32 cellular contexts compared by ENCODE assay signal in the genomic region with DNA sequence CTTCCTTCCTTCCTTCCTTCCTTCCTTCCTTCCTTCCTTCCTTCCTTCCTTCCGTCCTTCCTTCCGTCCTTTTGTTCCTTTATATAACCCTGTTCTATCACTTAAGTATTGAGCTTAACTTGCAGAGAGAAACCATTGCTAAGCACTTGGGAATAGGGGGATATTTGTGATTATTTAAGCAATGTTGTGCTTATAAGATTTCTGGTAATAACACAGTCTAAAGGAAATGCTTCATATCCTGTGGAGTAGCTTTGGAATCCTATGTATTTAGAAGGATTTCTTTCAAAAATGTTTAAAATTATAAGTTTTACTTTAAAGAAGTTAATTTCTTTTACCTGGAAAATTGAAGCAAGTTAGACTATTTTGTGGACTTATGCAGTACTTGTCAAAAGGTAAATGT.
"Had no signal": no experiment of that assay in that cellular context is flagged by ENCODE, and none has a peak within 500 bp of the region (broad histone marks: within the 10 kb centered on the region; RNA-seq: fewer than 3 reads in every experiment).

No MANE protein-coding gene starts in this region.

- H3K4me3 Mint-ChIP-seq: activated CD4-positive, alpha-beta memory T cell treated with anti-CD3 and anti-CD28 coated beads, Interleukin-2, amount 10 ng/mL, durations not matched to agents 7 days and 5 days; activated CD8-positive, alpha-beta memory T cell treated with anti-CD3 and anti-CD28 coated beads, Interleukin-2, amount 10 ng/mL, durations not matched to agents 7 days and 5 days; activated naive CD4-positive, alpha-beta T cell treated with anti-CD3 and anti-CD28 coated beads, Interleukin-2, amount 10 ng/mL, durations not matched to agents 7 days and 5 days; activated naive CD8-positive, alpha-beta T cell; activated naive CD8-positive, alpha-beta T cell treated with anti-CD3 and anti-CD28 coated beads, Interleukin-2, amount 50 U/mL, for 24 hours; brain; T-cell; T-helper 17 cell had no signal

- H3K27me3 ChIP-seq: MG63, SJSA1 had no signal

- H3K27ac Mint-ChIP-seq: activated CD4-positive, alpha-beta memory T cell treated with anti-CD3 and anti-CD28 coated beads, Interleukin-2, amount 10 ng/mL, durations not matched to agents 7 days and 5 days; activated CD8-positive, alpha-beta memory T cell treated with anti-CD3 and anti-CD28 coated beads, Interleukin-2, amount 10 ng/mL, durations not matched to agents 7 days and 5 days; activated naive CD8-positive, alpha-beta T cell; activated naive CD8-positive, alpha-beta T cell treated with anti-CD3 and anti-CD28 coated beads, Interleukin-2, amount 50 U/mL, for 24 hours; brain; T-cell; T-helper 17 cell had no signal

- H3K4me1 ChIP-seq: SJSA1 had no signal

- H3K36me3 Mint-ChIP-seq: activated naive CD4-positive, alpha-beta T cell treated with anti-CD3 and anti-CD28 coated beads, Interleukin-2, amount 10 ng/mL, durations not matched to agents 7 days and 5 days; brain had no signal

- H3K4me1 Mint-ChIP-seq: activated CD4-positive, alpha-beta memory T cell treated with anti-CD3 and anti-CD28 coated beads, Interleukin-2, amount 10 ng/mL, durations not matched to agents 7 days and 5 days; activated CD8-positive, alpha-beta memory T cell treated with anti-CD3 and anti-CD28 coated beads, Interleukin-2, amount 10 ng/mL, durations not matched to agents 7 days and 5 days; activated naive CD4-positive, alpha-beta T cell treated with anti-CD3 and anti-CD28 coated beads, Interleukin-2, amount 10 ng/mL, durations not matched to agents 7 days and 5 days; activated naive CD8-positive, alpha-beta T cell treated with anti-CD3 and anti-CD28 coated beads, Interleukin-2, amount 50 U/mL, for 24 hours; T-cell; T-helper 17 cell had no signal

- DNase-seq: activated CD4-positive, alpha-beta memory T cell treated with anti-CD3 and anti-CD28 coated beads, Interleukin-2, amount 10 ng/mL, durations not matched to agents 7 days and 5 days; activated CD4-positive, alpha-beta T cell treated with anti-CD3 and anti-CD28 coated beads for 1 hour; activated CD4-positive, alpha-beta T cell treated with anti-CD3 and anti-CD28 coated beads for 48 hours; activated CD4-positive, CD25-positive, alpha-beta regulatory T cell; activated CD8-positive, alpha-beta memory T cell treated with anti-CD3 and anti-CD28 coated beads for 24 hours; activated CD8-positive, alpha-beta memory T cell treated with anti-CD3 and anti-CD28 coated beads, Interleukin-2, amount 10 ng/mL, durations not matched to agents 7 days and 5 days; activated CD8-positive, alpha-beta memory T cell treated with anti-CD3 and anti-CD28 coated beads, Interleukin-2, amount 50 U/mL, for 48 hours; activated effector memory CD4-positive, alpha-beta T cell treated with Interleukin-2 at 50 U/mL for 16 hours; activated naive CD4-positive, alpha-beta T cell treated with anti-CD3 and anti-CD28 coated beads, Interleukin-2, amount 10 ng/mL, durations not matched to agents 7 days and 5 days; activated naive CD8-positive, alpha-beta T cell treated with anti-CD3 and anti-CD28 coated beads, Interleukin-2, amount 50 U/mL, for 24 hours; activated T-cell treated with anti-CD3 and anti-CD28 coated beads, Interleukin-2, amount 50 U/mL, for 48 hours; anterior cingulate cortex; caudate nucleus; cerebellar nuclear complex; Kasumi-1; MG63; NCI-H1048; NCI-H1105 treated with DMSO at 0.1 percent for 48 hours; NCI-H1436; NCI-H2029; NCI-H345; SHP77; T-cell; T-helper 17 cell; T1000 had no signal

- H3K27me3 Mint-ChIP-seq: activated CD4-positive, alpha-beta memory T cell treated with anti-CD3 and anti-CD28 coated beads, Interleukin-2, amount 10 ng/mL, durations not matched to agents 7 days and 5 days; activated CD8-positive, alpha-beta memory T cell treated with anti-CD3 and anti-CD28 coated beads, Interleukin-2, amount 10 ng/mL, durations not matched to agents 7 days and 5 days; activated naive CD4-positive, alpha-beta T cell treated with anti-CD3 and anti-CD28 coated beads, Interleukin-2, amount 10 ng/mL, durations not matched to agents 7 days and 5 days; activated naive CD8-positive, alpha-beta T cell; activated naive CD8-positive, alpha-beta T cell treated with anti-CD3 and anti-CD28 coated beads, Interleukin-2, amount 50 U/mL, for 24 hours; brain; T-cell; T-helper 17 cell had no signal

- H3K27ac ChIP-seq: SJSA1 had no signal

- H3K9me3 ChIP-seq: MG63, SJSA1 had no signal

- H3K4me3 ChIP-seq: MG63, SJSA1 had no signal

- H3K36me3 ChIP-seq: MG63, SJSA1, WERI-Rb-1 had no signal

- ATAC-seq: activated CD8-positive, alpha-beta memory T cell treated with anti-CD3 and anti-CD28 coated beads, Interleukin-2, amount 10 ng/mL, durations not matched to agents 7 days and 5 days; activated naive CD8-positive, alpha-beta T cell treated with anti-CD3 and anti-CD28 coated beads, Interleukin-2, amount 50 U/mL, for 24 hours; Panc1; SK-N-SH treated with all-trans-retinoic acid at 6 μM for 48 hours; T-cell; T-helper 17 cell had no signal

- H3K9me3 Mint-ChIP-seq: activated CD4-positive, alpha-beta memory T cell treated with anti-CD3 and anti-CD28 coated beads, Interleukin-2, amount 10 ng/mL, durations not matched to agents 7 days and 5 days; activated naive CD4-positive, alpha-beta T cell treated with anti-CD3 and anti-CD28 coated beads, Interleukin-2, amount 10 ng/mL, durations not matched to agents 7 days and 5 days; activated naive CD8-positive, alpha-beta T cell treated with anti-CD3 and anti-CD28 coated beads, Interleukin-2, amount 50 U/mL, for 24 hours; brain; T-cell had no signal

- FAIRE-seq: bronchial epithelial cell had no signal
